1 cellular context compared by ENCODE assay signal in genomic region chr1:40693425-40693824, GRCh38.
TF ChIP-seq lines count a peak whose summit lies in the region.

No MANE protein-coding gene starts in this region.

TF ChIP-seq in HCT116, 20 proteins besides CTCF, POLR2A, EP300 and RAD21 (continued from another document):
- no peak for TF ChIP-seq SIN3A (IDR thresholded peaks at IDR 0.05; ENCODE audit: low read depth)
- TF ChIP-seq TCF7L2 (IDR thresholded peaks at IDR 0.05; ENCODE audit: borderline replicate concordance, extremely low read depth, insufficient read depth, insufficient read length) = no peak
- no peak for TF ChIP-seq YY1 (IDR thresholded peaks at IDR 0.05; ENCODE audit: extremely low read depth, insufficient replicate concordance, low read depth, low read length)
- no peak for TF ChIP-seq ZNF274 (IDR thresholded peaks at IDR 0.05; ENCODE audit: low read depth, low read length)
- TF ChIP-seq ELF1 (IDR thresholded peaks at IDR 0.05; ENCODE audit: borderline replicate concordance, low read depth) = no peak
- no peak for TF ChIP-seq ATF3 (IDR thresholded peaks at IDR 0.05)
- no peak for TF ChIP-seq JUND (IDR thresholded peaks at IDR 0.05)
- no peak for TF ChIP-seq REST (IDR thresholded peaks at IDR 0.05; ENCODE audit: low read depth)
